1 cellular context compared by ENCODE assay signal in genomic region chr22:29081499-29082236, GRCh38.
TF ChIP-seq lines count a peak whose summit lies in the region.

No MANE protein-coding gene starts in this region.

TF ChIP-seq in WTC11, 78 proteins besides CTCF, POLR2A, EP300 and RAD21 (continued from another document):
- TF ChIP-seq ZSCAN18 (CRISPR knock-in tag; IDR thresholded peaks at IDR 0.05) = no peak
- no peak for TF ChIP-seq ETV6 (CRISPR knock-in tag; IDR thresholded peaks at IDR 0.05)
TF ChIP-seq in WTC11: peak in this region for 0.
